ENCODE assay signal across 22 cellular contexts in the genomic region with DNA sequence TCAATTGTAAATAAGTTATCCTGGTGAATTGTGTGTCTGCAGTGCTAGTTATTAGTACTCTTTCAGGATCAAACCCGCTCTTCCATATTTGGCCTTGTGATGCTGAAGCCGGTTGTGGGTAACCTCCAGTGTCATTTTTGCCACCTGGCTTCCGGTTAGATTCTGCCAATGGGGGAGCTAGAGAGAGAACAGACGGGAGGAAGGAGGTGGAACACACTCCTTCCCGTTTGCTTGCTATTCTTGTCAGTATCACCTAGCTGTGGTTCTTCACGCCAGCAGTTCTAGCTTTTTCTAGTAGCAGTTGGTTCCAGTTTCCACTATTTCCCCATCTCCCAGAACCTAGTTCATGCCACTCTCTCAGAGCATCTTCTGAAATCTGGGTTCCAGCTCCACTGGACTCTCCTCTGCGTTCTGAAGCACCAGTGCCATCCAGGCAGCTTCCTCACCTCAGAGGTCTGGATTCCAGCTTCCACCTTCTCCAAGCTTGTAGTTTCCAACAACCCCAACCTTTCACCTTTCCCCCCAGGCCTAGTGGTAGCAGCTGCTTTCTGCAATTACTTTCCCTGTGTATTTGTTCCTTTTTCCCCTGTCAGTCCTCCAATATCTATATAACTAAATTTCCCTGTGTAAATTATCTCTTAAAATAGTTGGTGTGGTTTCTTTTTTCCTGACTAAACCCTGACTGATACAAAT. TPM values are rescaled to one million over a fixed set of nuclear protein-coding genes. Genes with fewer than 3 reads are reported as not detected.
DNase-seq lines count a peak whose midpoint lies in the region; ATAC-seq and TF ChIP-seq lines count a peak whose summit lies in the region.
"Had no signal": no experiment of that assay in that cellular context is flagged by ENCODE, and none has a peak within 500 bp of the region (broad histone marks: within the 10 kb centered on the region; RNA-seq: fewer than 3 reads in every experiment).

No MANE protein-coding gene starts in this region.

- ATAC-seq in GM21381 (IDR thresholded peaks at IDR 0.05; ENCODE audit: unreplicated experiment) (peak; percentile 46), right lobe of liver (peak in 1 of 4 donors; percentile 2), esophagus mucosa (no peak)
- ATAC-seq in activated CD8-positive, alpha-beta T cell treated with anti-CD3 and anti-CD28 coated beads for 36 hours = no peak
- ATAC-seq: foreskin keratinocyte; stimulated activated naive B cell treated with anti-CD40 and anti-IgM and Interleukin-4, amounts not matched to agents 10 μg/mL and 1 μg/mL and 100 μg/mL, for 72 hours had no signal

- H3K27ac ChIP-seq in right lobe of liver = peak overlapping the region; percentile 5 to 90 (median 84)
- H3K27ac ChIP-seq: ascending aorta, foreskin keratinocyte, KMS-11, left ventricle myocardium inferior, prostate gland, spleen, upper lobe of left lung, VCaP had no signal

- WGBS in right lobe of liver (ENCODE audit: insufficient coverage, low coverage, low lambda C conversion rate, missing lambda C conversion rate) = 83% methylated on average over 4 of the region's 7 CpGs

- H3K36me3 Mint-ChIP-seq in activated CD8-positive, alpha-beta T cell treated with anti-CD3 and anti-CD28 coated beads for 36 hours (ENCODE audit: low read depth) = no peaks in the 10 kb centered on the region
- H3K36me3 Mint-ChIP-seq: CD14-positive monocyte; stimulated activated naive B cell treated with anti-CD40 and anti-IgM and Interleukin-4, amounts not matched to agents 10 μg/mL and 1 μg/mL and 100 μg/mL, for 72 hours had no signal

- H3K4me1 ChIP-seq in right lobe of liver = peaks cover 0 to 40% (median 0%) of the 10 kb centered on the region in 4 donors
- H3K4me1 ChIP-seq: ascending aorta, left ventricle myocardium inferior, prostate gland, spleen had no signal

- no peak overlapping the region for H3K27ac Mint-ChIP-seq in activated CD8-positive, alpha-beta T cell treated with anti-CD3 and anti-CD28 coated beads for 36 hours
- H3K27ac Mint-ChIP-seq: stimulated activated naive B cell treated with anti-CD40 and anti-IgM and Interleukin-4, amounts not matched to agents 10 μg/mL and 1 μg/mL and 100 μg/mL, for 72 hours had no signal

- H3K4me1 Mint-ChIP-seq in activated CD8-positive, alpha-beta T cell treated with anti-CD3 and anti-CD28 coated beads for 36 hours (ENCODE audit: low read depth) = peaks cover 14% of the 10 kb centered on the region
- H3K4me1 Mint-ChIP-seq: CD14-positive monocyte had no signal

- H3K36me3 ChIP-seq in right lobe of liver = no peaks in the 10 kb centered on the region
- H3K36me3 ChIP-seq: ascending aorta, left ventricle myocardium inferior, prostate gland, spleen, upper lobe of left lung had no signal

- H3K9me3 Mint-ChIP-seq in activated CD8-positive, alpha-beta T cell treated with anti-CD3 and anti-CD28 coated beads for 36 hours = no peaks in the 10 kb centered on the region
- H3K9me3 Mint-ChIP-seq: stimulated activated naive B cell treated with anti-CD40 and anti-IgM and Interleukin-4, amounts not matched to agents 10 μg/mL and 1 μg/mL and 100 μg/mL, for 72 hours had no signal

- TF ChIP-seq POLR2A in right lobe of liver (IDR thresholded peaks at IDR 0.05) = no peak

- POLR2A ChIA-PET in activated CD8-positive, alpha-beta T cell treated with anti-CD3 and anti-CD28 coated beads for 36 hours (lab: Charles Lee) = no interaction called here

- H3K27me3 Mint-ChIP-seq in activated CD8-positive, alpha-beta T cell treated with anti-CD3 and anti-CD28 coated beads for 36 hours = peaks cover 2% of the 10 kb centered on the region

- no peak overlapping the region for H3K4me3 Mint-ChIP-seq in activated CD8-positive, alpha-beta T cell treated with anti-CD3 and anti-CD28 coated beads for 36 hours
- H3K4me3 Mint-ChIP-seq: CD14-positive monocyte; stimulated activated naive B cell treated with anti-CD40 and anti-IgM and Interleukin-4, amounts not matched to agents 10 μg/mL and 1 μg/mL and 100 μg/mL, for 72 hours had no signal

- TF ChIP-seq CTCF in right lobe of liver (IDR thresholded peaks at IDR 0.05) = no peak
- no peak for TF ChIP-seq CTCF in activated CD8-positive, alpha-beta T cell treated with anti-CD3 and anti-CD28 coated beads for 36 hours (IDR thresholded peaks at IDR 0.05)

- H3K9me3 ChIP-seq in right lobe of liver = no peaks in the 10 kb centered on the region
- H3K9me3 ChIP-seq: ascending aorta, left ventricle myocardium inferior, prostate gland, spleen, upper lobe of left lung had no signal

- H3K27me3 ChIP-seq in right lobe of liver = no peaks in the 10 kb centered on the region
- H3K27me3 ChIP-seq: ascending aorta, foreskin keratinocyte, spleen, upper lobe of left lung had no signal

- intact Hi-C loops in right lobe of liver (cut with DNase I) = no loop called here
- intact Hi-C loops in activated CD8-positive, alpha-beta T cell treated with anti-CD3 and anti-CD28 coated beads for 36 hours (cut with micrococcal nuclease) = no loop called here

- CTCF ChIA-PET in activated CD8-positive, alpha-beta T cell treated with anti-CD3 and anti-CD28 coated beads for 36 hours (lab: Charles Lee) = no interaction called here

- DNase-seq in NCI-H2171 treated with DMSO at 0.1 percent for 48 hours (lab: John Stamatoyannopoulos, UW) (peak; percentile 2), NCI-H2171 (lab: John Stamatoyannopoulos, UW) (no peak), SK-N-DZ (ENCODE audit: low spot score) (peak; percentile 4), right lobe of liver (no peak), ecto neural progenitor cell (ENCODE audit: low spot score) (no peak)
- DNase-seq in activated CD8-positive, alpha-beta T cell treated with anti-CD3 and anti-CD28 coated beads for 36 hours = no peak
- DNase-seq: foreskin keratinocyte; left ventricle myocardium inferior; NCI-H1105 treated with DMSO at 0.1 percent for 48 hours; NCI-H82; RPMI8226; spleen; stimulated activated naive B cell treated with anti-CD40 and anti-IgM and Interleukin-4, amounts not matched to agents 10 μg/mL and 1 μg/mL and 100 μg/mL, for 72 hours; SW 1271; upper lobe of left lung had no signal

- peak overlapping the region in 1 of 3 donors; percentile 8 for H3K4me3 ChIP-seq in right lobe of liver
- H3K4me3 ChIP-seq: ascending aorta, left ventricle myocardium inferior, prostate gland, spleen, upper lobe of left lung had no signal

RNA-seq across cellular contexts. Expression of a gene that starts 46.9 kb away (rescaled TPM):
- 18.0 and 24.4 TPM in 2 replicates for polyA plus RNA-seq in SK-N-DZ (2014; cell fraction: cytosol; rRNA removed)
- polyA plus RNA-seq in SK-N-DZ (2014; cell fraction: nucleus; rRNA removed) = 14.3 and 36.3 TPM in 2 replicates
- total RNA-seq in right lobe of liver = 100 to 1,000 TPM; 147 to 342 (median 225) TPM
- 97.3 TPM for total RNA-seq in esophagus mucosa
- 10 to 100 TPM; 52.6 to 54.7 TPM for total RNA-seq in activated CD8-positive, alpha-beta T cell treated with anti-CD3 and anti-CD28 coated beads for 36 hours

Comparison
In these comparisons a context has a peak if more than half of its experiments do, and no peak if none do; other contexts are left out.
1. DNase-seq: peak in NCI-H2171 treated with DMSO at 0.1 percent for 48 hours (single experiment) and SK-N-DZ (single experiment); none in NCI-H2171 (single experiment), right lobe of liver (0 of 3), activated CD8-positive, alpha-beta T cell treated with anti-CD3 and anti-CD28 coated beads for 36 hours (single experiment) and ecto neural progenitor cell (single experiment).